ENCODE assay signal across 1 cellular context in the genomic region with DNA sequence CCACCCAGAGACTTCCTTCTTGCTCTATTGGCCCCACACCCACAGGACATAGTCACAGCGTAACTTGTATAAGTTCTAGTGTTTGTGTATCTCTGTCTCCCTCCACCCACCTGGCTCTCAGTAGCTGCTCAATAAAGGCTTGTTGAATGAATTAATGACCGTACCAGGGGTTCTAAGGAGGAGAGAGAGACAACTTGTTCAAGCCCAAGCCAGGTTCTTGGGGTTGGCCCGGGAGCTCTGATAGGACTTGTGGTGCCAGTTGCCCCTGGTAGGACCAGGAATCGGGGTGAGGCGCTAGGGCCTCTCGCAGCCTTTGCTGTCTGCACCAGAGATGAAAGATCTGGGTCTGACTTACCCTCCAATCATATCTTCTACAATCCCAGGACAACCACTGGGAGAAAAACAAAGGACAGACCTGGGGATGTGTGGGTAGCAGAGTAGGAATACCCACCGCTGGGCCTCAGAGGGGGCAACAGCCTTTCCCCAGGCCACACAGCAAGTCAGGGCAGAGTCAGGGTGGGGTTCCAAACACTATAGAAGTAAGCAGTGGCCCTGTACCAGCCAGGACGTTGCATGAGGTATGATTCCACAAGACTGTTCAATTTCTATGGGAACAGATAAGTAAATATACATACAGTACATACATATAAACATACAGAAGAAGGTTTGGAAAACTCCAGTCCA.
TF ChIP-seq lines count a peak whose summit lies in the region.

No MANE protein-coding gene starts in this region.

TF ChIP-seq in A549, 52 proteins besides CTCF, POLR2A, EP300 and RAD21 (continued from another document):
- TF ChIP-seq NR3C1 (IDR thresholded peaks at IDR 0.05): no peak
- no peak for TF ChIP-seq KDM1A (IDR thresholded peaks at IDR 0.05; ENCODE audit: low read depth)
- no peak for TF ChIP-seq MAX (IDR thresholded peaks at IDR 0.05)
- TF ChIP-seq TP53 (CRISPR knock-in tag; IDR thresholded peaks at IDR 0.05): no peak
- no peak for TF ChIP-seq POLR2AphosphoS2 (conservative IDR thresholded peaks at IDR 0.05; ENCODE audit: low read length)
